ENCODE assay signal across 12 cellular contexts in the genomic region with DNA sequence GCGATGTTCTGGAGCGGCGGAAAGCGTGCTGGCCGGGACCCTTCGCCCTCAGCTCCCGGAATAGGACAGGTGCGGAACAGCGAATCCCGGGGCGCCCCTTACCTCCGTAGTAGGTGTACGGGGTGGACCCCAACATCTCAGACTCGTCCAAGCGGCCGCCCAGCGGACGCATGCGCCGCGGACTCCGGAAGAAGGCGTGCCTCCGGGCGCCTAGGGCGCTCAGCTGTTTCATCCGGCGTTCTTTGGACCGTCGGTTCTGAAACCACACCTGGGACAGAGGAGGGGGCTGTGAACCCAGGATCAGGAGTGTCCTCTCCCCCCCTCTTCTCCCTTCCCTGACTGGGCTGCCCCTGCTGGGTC. TPM values are rescaled to one million over a fixed set of nuclear protein-coding genes. Genes with fewer than 3 reads are reported as not detected.
DNase-seq lines count a peak whose midpoint lies in the region; ATAC-seq and TF ChIP-seq lines count a peak whose summit lies in the region.
"Had no signal": no experiment of that assay in that cellular context is flagged by ENCODE, and none has a peak within 500 bp of the region (broad histone marks: within the 10 kb centered on the region; RNA-seq: fewer than 3 reads in every experiment).

No MANE protein-coding gene starts in this region.

- H3K27ac ChIP-seq in heart right ventricle (no peak overlapping the region), mammary epithelial cell (ENCODE audit: insufficient read depth, low read depth, low read length) (no peak overlapping the region), lower lobe of right lung (no peak overlapping the region)
- H3K27ac ChIP-seq: body of pancreas had no signal

- TF ChIP-seq CTCF in heart right ventricle (IDR thresholded peaks at IDR 0.05) (no peak), mammary epithelial cell (conservative IDR thresholded peaks at IDR 0.05 in 1 of 2, IDR thresholded peaks at IDR 0.05 in 1 of 2; ENCODE audit: extremely low read depth in 1 of 2, insufficient read depth in 1 of 2, low read depth in 1 of 2, low read length in 2 of 2) (no peak), lower lobe of right lung (IDR thresholded peaks at IDR 0.05) (no peak), type B pancreatic cell (conservative IDR thresholded peaks at IDR 0.05) (no peak)

- intact Hi-C loops in heart right ventricle (cut with DNase I) (no loop called here), Right ventricle myocardium superior (cut with DNase I) (no loop called here), mammary epithelial cell (cut with micrococcal nuclease) (no loop called here), lower lobe of right lung (cut with DNase I) (no loop called here)

- DNase-seq in heart right ventricle (no peak), Right ventricle myocardium superior (no peak), mammary epithelial cell (no peak), lower lobe of right lung (no peak), type B pancreatic cell (ENCODE audit: extremely low spot score, unreplicated experiment) (no peak), hepatic stellate cell (ENCODE audit: low spot score) (no peak), NCI-H748 treated with DMSO at 0.1 percent for 48 hours (lab: John Stamatoyannopoulos, UW) (no peak)
- DNase-seq: body of pancreas had no signal

- no peaks in the 10 kb centered on the region for H4K20me1 ChIP-seq in mammary epithelial cell (ENCODE audit: insufficient read depth, low read length)

- H2AFZ ChIP-seq in mammary epithelial cell (ENCODE audit: low read depth, low read length), result peak overlapping the region; percentile 82

- BruUV-seq in mammary epithelial cell (replicated peaks; lab: Mats Ljungman, UMichigan), result no TSS peak

- H3K4me3 ChIP-seq in heart right ventricle (peak overlapping the region in 9 of 10 donors; percentile 12 to 50 (median 45)), mammary epithelial cell (replicated peaks in 1 of 3; ENCODE audit: insufficient read depth in 1 of 3, low read depth in 2 of 3, low read length in 3 of 3) (peak overlapping the region; percentile 46 to 54 (median 50)), lower lobe of right lung (peak overlapping the region; percentile 41)
- H3K4me3 ChIP-seq: body of pancreas had no signal

- H3K27ac Mint-ChIP-seq in type B pancreatic cell, result peak overlapping the region; percentile 46

- peaks cover 3% of the 10 kb centered on the region for H3K36me3 Mint-ChIP-seq in type B pancreatic cell

- no peak overlapping the region for H3K9ac ChIP-seq in mammary epithelial cell (ENCODE audit: insufficient read depth, low read length)

- peaks cover 75 to 100% (median 100%) of the 10 kb centered on the region in 7 donors for H3K27me3 ChIP-seq in heart right ventricle
- peaks cover 88% of the 10 kb centered on the region for H3K27me3 ChIP-seq in mammary epithelial cell (ENCODE audit: insufficient read depth, low read length)
- H3K27me3 ChIP-seq in lower lobe of right lung (ENCODE audit: low read depth), result peaks cover 100% of the 10 kb centered on the region

- no peaks in the 10 kb centered on the region for H3K9me3 ChIP-seq in heart right ventricle
- no peaks in the 10 kb centered on the region for H3K9me3 ChIP-seq in mammary epithelial cell (replicated peaks; ENCODE audit: insufficient read depth, low read length)
- H3K9me3 ChIP-seq in lower lobe of right lung, result no peaks in the 10 kb centered on the region
- H3K9me3 ChIP-seq: body of pancreas had no signal

- no peak for ATAC-seq in heart right ventricle
- no peak for ATAC-seq in Right ventricle myocardium superior (ENCODE audit: poor library complexity)
- ATAC-seq in lower lobe of right lung, result no peak
- no peak for ATAC-seq in GM21528 (IDR thresholded peaks at IDR 0.05; ENCODE audit: low FRiP score, unreplicated experiment)
- ATAC-seq: body of pancreas had no signal

- 2% methylated on average over 30 of the region's 30 CpGs for WGBS in heart right ventricle, 2 donors
- WGBS in mammary epithelial cell (ENCODE audit: low coverage, missing lambda C conversion rate), result 8% methylated on average over 16 of the region's 30 CpGs

- H3K4me1 Mint-ChIP-seq in type B pancreatic cell (ENCODE audit: unreplicated experiment), result peaks cover 10% of the 10 kb centered on the region

- no peaks in the 10 kb centered on the region for H3K79me2 ChIP-seq in mammary epithelial cell (ENCODE audit: insufficient read depth, low read length)

- in situ Hi-C loops in mammary epithelial cell (cut with MboI; ENCODE audit: low sequenced_read_pairs in 2 of 2), result loop anchor here (10.0 to 25.0 kb wide), 2 partner anchors 445 to 448 kb away; no protein-coding TSS in a partner anchor

- H3K4me1 ChIP-seq in heart right ventricle (peaks cover 17 to 67% (median 46%) of the 10 kb centered on the region in 9 donors), mammary epithelial cell (ENCODE audit: insufficient read depth, low read length) (peaks cover 23% of the 10 kb centered on the region), lower lobe of right lung (peaks cover 45% of the 10 kb centered on the region)

- peak overlapping the region; percentile 93 for H3K4me2 ChIP-seq in mammary epithelial cell (ENCODE audit: insufficient read depth, low read depth, low read length)

- dilution Hi-C loops in mammary epithelial cell (cut with HindIII; ENCODE audit: low sequenced_read_pairs), result no loop called here

- CTCF ChIA-PET in mammary epithelial cell (lab: Charles Lee; ENCODE audit: low non-redundant PET), result no interaction called here

- no peaks in the 10 kb centered on the region for H3K9me3 Mint-ChIP-seq in type B pancreatic cell

- peak overlapping the region; percentile 75 for H3K4me3 Mint-ChIP-seq in type B pancreatic cell

- H3K36me3 ChIP-seq in heart right ventricle (no peaks in the 10 kb centered on the region), mammary epithelial cell (ENCODE audit: insufficient read depth, low read length) (no peaks in the 10 kb centered on the region), lower lobe of right lung (no peaks in the 10 kb centered on the region)

- H3K27me3 Mint-ChIP-seq in type B pancreatic cell, result peaks cover 88% of the 10 kb centered on the region

RNA-seq across cellular contexts. Expression of gene LHX5, which starts 4.5 kb away (rescaled TPM):
- total RNA-seq in heart right ventricle (not detected), Right ventricle myocardium superior (not detected), mammary epithelial cell (under 1 TPM; 0.49 to 0.67 TPM), lower lobe of right lung (not detected), type B pancreatic cell (ENCODE audit: low replicate concordance) (0.12 TPM in 1 of 2 replicates, not detected in the other)
- polyA plus RNA-seq in heart right ventricle (not detected), mammary epithelial cell (0.17 TPM)
- polyA minus RNA-seq in mammary epithelial cell, result not detected
- total RNA-seq: body of pancreas; pulmonary artery endothelial cell; T-helper 2 cell treated with Interferon-gamma antibody and Interleukin-4, amounts not matched to agents 100 ng/mL and 5 ng/mL, for 36 hours; ureter had no signal

RNA-seq across cellular contexts. Expression of gene SDSL, which starts 45.0 kb away (rescaled TPM):
- 10 to 100 TPM in 7 of 10 donors, 1 to 10 TPM in 3; 4.0 to 23.4 (median 15.3) TPM for total RNA-seq in heart right ventricle
- 1 to 10 TPM; 2.0 to 3.3 TPM for polyA plus RNA-seq in heart right ventricle
- 6.3 TPM for total RNA-seq in Right ventricle myocardium superior
- total RNA-seq in mammary epithelial cell, result 10 to 100 TPM in 1 of 2 donors, 1 to 10 TPM in 1; 5.7 to 10.8 TPM
- polyA plus RNA-seq in mammary epithelial cell, result 6.1 TPM
- 4.7 TPM for polyA minus RNA-seq in mammary epithelial cell
- total RNA-seq in lower lobe of right lung, result 12.8 TPM
- 4.5 and 5.3 TPM in 2 replicates for total RNA-seq in type B pancreatic cell (ENCODE audit: low replicate concordance)
